Comparison of ENCODE assay signal across 1 cellular context in the genomic region with DNA sequence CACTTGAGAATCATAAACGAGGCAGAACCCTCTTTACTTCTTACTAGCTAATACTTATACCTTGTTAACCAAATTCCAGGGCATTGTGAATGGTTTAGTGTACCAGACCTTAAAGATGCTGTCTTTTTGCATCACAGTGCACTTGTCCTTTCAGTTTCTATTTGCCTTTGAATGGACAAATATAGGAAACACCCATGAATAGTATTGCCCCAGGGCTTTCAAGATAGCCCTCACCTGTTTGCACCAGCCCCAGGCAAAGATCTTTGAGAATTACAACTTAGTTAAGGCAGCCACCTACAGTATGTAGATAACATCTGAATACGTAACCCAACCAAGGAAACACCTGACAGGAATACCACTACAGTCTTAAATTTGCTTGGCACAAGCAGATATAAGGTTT.
TF ChIP-seq lines count a peak whose summit lies in the region.

No MANE protein-coding gene starts in this region.

TF ChIP-seq in GM12878, 131 proteins besides CTCF, POLR2A, EP300 and RAD21 (continued from another document):
- TF ChIP-seq, protein P1, sequence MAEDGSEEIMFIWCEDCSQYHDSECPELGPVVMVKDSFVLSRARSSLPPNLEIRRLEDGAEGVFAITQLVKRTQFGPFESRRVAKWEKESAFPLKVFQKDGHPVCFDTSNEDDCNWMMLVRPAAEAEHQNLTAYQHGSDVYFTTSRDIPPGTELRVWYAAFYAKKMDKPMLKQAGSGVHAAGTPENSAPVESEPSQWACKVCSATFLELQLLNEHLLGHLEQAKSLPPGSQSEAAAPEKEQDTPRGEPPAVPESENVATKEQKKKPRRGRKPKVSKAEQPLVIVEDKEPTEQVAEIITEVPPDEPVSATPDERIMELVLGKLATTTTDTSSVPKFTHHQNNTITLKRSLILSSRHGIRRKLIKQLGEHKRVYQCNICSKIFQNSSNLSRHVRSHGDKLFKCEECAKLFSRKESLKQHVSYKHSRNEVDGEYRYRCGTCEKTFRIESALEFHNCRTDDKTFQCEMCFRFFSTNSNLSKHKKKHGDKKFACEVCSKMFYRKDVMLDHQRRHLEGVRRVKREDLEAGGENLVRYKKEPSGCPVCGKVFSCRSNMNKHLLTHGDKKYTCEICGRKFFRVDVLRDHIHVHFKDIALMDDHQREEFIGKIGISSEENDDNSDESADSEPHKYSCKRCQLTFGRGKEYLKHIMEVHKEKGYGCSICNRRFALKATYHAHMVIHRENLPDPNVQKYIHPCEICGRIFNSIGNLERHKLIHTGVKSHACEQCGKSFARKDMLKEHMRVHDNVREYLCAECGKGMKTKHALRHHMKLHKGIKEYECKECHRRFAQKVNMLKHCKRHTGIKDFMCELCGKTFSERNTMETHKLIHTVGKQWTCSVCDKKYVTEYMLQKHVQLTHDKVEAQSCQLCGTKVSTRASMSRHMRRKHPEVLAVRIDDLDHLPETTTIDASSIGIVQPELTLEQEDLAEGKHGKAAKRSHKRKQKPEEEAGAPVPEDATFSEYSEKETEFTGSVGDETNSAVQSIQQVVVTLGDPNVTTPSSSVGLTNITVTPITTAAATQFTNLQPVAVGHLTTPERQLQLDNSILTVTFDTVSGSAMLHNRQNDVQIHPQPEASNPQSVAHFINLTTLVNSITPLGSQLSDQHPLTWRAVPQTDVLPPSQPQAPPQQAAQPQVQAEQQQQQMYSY (CRISPR knock-in tag; IDR thresholded peaks at IDR 0.05): no peak
- TF ChIP-seq GATAD2B (conservative IDR thresholded peaks at IDR 0.05; ENCODE audit: low read depth) (no peak), RB1 (IDR thresholded peaks at IDR 0.05; ENCODE audit: borderline replicate concordance) (no peak), SRF (IDR thresholded peaks at IDR 0.05; ENCODE audit: low read depth in 2 of 2, low read length in 2 of 2) (no peak), KLF5 (IDR thresholded peaks at IDR 0.05; ENCODE audit: partially characterized antibody) (no peak), RELA (IDR thresholded peaks at IDR 0.05; ENCODE audit: borderline replicate concordance, partially characterized antibody) (no peak), ZBED1 (IDR thresholded peaks at IDR 0.05; ENCODE audit: borderline replicate concordance) (no peak), MYC (IDR thresholded peaks at IDR 0.05; ENCODE audit: insufficient read depth, insufficient read length, insufficient replicate concordance, low read length, severe bottlenecking) (no peak)
